Comparison of ENCODE assay signal across 16 cellular contexts in genomic region chr3:87332789-87333188, GRCh38. TPM values are rescaled to one million over a fixed set of nuclear protein-coding genes. Genes with fewer than 3 reads are reported as not detected.
DNase-seq lines count a peak whose midpoint lies in the region; ATAC-seq, FAIRE-seq and TF ChIP-seq lines count a peak whose summit lies in the region.
"Had no signal": no experiment of that assay in that cellular context is flagged by ENCODE, and none has a peak within 500 bp of the region (broad histone marks: within the 10 kb centered on the region; RNA-seq: fewer than 3 reads in every experiment).

No MANE protein-coding gene starts in this region.

- H4K20me1 ChIP-seq in astrocyte (ENCODE audit: insufficient read depth, low read length) (no peaks in the 10 kb centered on the region), osteoblast (ENCODE audit: insufficient read depth, low read length) (no peaks in the 10 kb centered on the region)

- no peaks in the 10 kb centered on the region for H3K79me2 ChIP-seq in astrocyte (ENCODE audit: insufficient read depth, low read length)
- no peaks in the 10 kb centered on the region for H3K79me2 ChIP-seq in osteoblast (ENCODE audit: insufficient read depth, low read length)

- H3K27me3 ChIP-seq in astrocyte (ENCODE audit: insufficient read depth, low read length): no peaks in the 10 kb centered on the region
- H3K27me3 ChIP-seq in osteoblast (ENCODE audit: insufficient read depth, low read length): no peaks in the 10 kb centered on the region
- H3K27me3 ChIP-seq: foreskin keratinocyte, neural progenitor cell, suprapubic skin had no signal

- H3K36me3 ChIP-seq in astrocyte (ENCODE audit: insufficient read depth, low read length) (no peaks in the 10 kb centered on the region), osteoblast (ENCODE audit: insufficient read depth, low read length) (no peaks in the 10 kb centered on the region)
- H3K36me3 ChIP-seq: neural progenitor cell, suprapubic skin had no signal

- no peaks in the 10 kb centered on the region for H3K27me3 Mint-ChIP-seq in astrocyte (ENCODE audit: low read depth, unreplicated experiment)
- H3K27me3 Mint-ChIP-seq: dendritic cell treated with granulocyte-macrophage colony-stimulating factor and Interleukin-4, amounts not matched to agents 40 ng/mL and 50 ng/mL, for 4 days had no signal

- no peaks in the 10 kb centered on the region for H3K36me3 Mint-ChIP-seq in astrocyte (ENCODE audit: low read depth, unreplicated experiment)
- H3K36me3 Mint-ChIP-seq: neural progenitor cell had no signal

- peak overlapping the region; percentile 25 for H2AFZ ChIP-seq in astrocyte (ENCODE audit: low read depth, low read length)
- peak overlapping the region; percentile 28 for H2AFZ ChIP-seq in osteoblast (ENCODE audit: low read length)
- H2AFZ ChIP-seq: neural progenitor cell had no signal

- H3K4me3 Mint-ChIP-seq in astrocyte (ENCODE audit: unreplicated experiment): no peak overlapping the region
- H3K4me3 Mint-ChIP-seq: dendritic cell treated with granulocyte-macrophage colony-stimulating factor and Interleukin-4, amounts not matched to agents 40 ng/mL and 50 ng/mL, for 4 days; neural progenitor cell had no signal

- no peaks in the 10 kb centered on the region for H3K9me3 ChIP-seq in astrocyte (ENCODE audit: insufficient read depth, low read depth, low read length)
- H3K9me3 ChIP-seq in osteoblast (ENCODE audit: low read depth, low read length): no peaks in the 10 kb centered on the region
- H3K9me3 ChIP-seq: suprapubic skin had no signal

- H3K9me3 Mint-ChIP-seq in astrocyte (ENCODE audit: unreplicated experiment): no peaks in the 10 kb centered on the region
- H3K9me3 Mint-ChIP-seq: dendritic cell treated with granulocyte-macrophage colony-stimulating factor and Interleukin-4, amounts not matched to agents 40 ng/mL and 50 ng/mL, for 4 days; neural progenitor cell had no signal

- peaks cover 11% of the 10 kb centered on the region for H3K4me1 Mint-ChIP-seq in astrocyte (ENCODE audit: low read depth, unreplicated experiment)
- H3K4me1 Mint-ChIP-seq: neural progenitor cell had no signal

- no peak for DNase-seq in astrocyte (ENCODE audit: low read depth)
- no peak for DNase-seq in osteoblast (ENCODE audit: insufficient read length, low spot score, missing footprints)
- no peak for DNase-seq in NCI-H146 treated with DMSO at 0.1 percent for 48 hours (lab: John Stamatoyannopoulos, UW; ENCODE audit: unreplicated experiment)
- no peak for DNase-seq in stimulated activated naive CD4-positive, alpha-beta T cell (lab: John Stamatoyannopoulos, UW)
- DNase-seq: GOT3; NCI-H2081 treated with DMSO at 0.1 percent for 48 hours; NCI-H510A; stimulated activated CD4-positive, alpha-beta T cell treated with anti-CD3 and anti-CD28 coated beads, Interleukin-12 subunit alpha, Interleukin-12 subunit beta, amount 100 ng/mL, for 4 hours; stimulated activated CD8-positive, alpha-beta memory T cell treated with anti-CD3 and anti-CD28 coated beads, Interleukin-4, amount 100 ng/mL, for 48 hours had no signal

- peak overlapping the region; percentile 5 for H3K9ac ChIP-seq in astrocyte (ENCODE audit: low read length)
- H3K9ac ChIP-seq: neural progenitor cell had no signal

- no peak for FAIRE-seq in astrocyte (lab: Jason Lieb, UNC)

- peak overlapping the region; percentile 79 for H3K27ac Mint-ChIP-seq in astrocyte (ENCODE audit: unreplicated experiment)
- H3K27ac Mint-ChIP-seq: dendritic cell treated with granulocyte-macrophage colony-stimulating factor and Interleukin-4, amounts not matched to agents 40 ng/mL and 50 ng/mL, for 4 days; neural progenitor cell had no signal

- ATAC-seq in HG02759 (IDR thresholded peaks at IDR 0.05; ENCODE audit: unreplicated experiment) (peak; percentile 17), GM21423 (IDR thresholded peaks at IDR 0.05; ENCODE audit: unreplicated experiment) (no peak)

- H3K4me1 ChIP-seq in astrocyte (ENCODE audit: insufficient read depth, low read length): peaks cover 14% of the 10 kb centered on the region
- H3K4me1 ChIP-seq in osteoblast (ENCODE audit: insufficient read depth, low read length): peaks cover 17% of the 10 kb centered on the region
- H3K4me1 ChIP-seq: foreskin keratinocyte, neural progenitor cell, suprapubic skin had no signal

- no peak overlapping the region for H3K4me3 ChIP-seq in astrocyte (ENCODE audit: insufficient read depth, low read depth, low read length)
- H3K4me3 ChIP-seq in osteoblast (ENCODE audit: insufficient read depth, low read length): no peak overlapping the region
- H3K4me3 ChIP-seq: neural progenitor cell, suprapubic skin had no signal

- TF ChIP-seq CTCF in C4-2B (conservative IDR thresholded peaks at IDR 0.05) (no peak), astrocyte (IDR thresholded peaks at IDR 0.05; ENCODE audit: insufficient read depth, low read depth, low read length) (no peak), osteoblast (IDR thresholded peaks at IDR 0.05; ENCODE audit: extremely low read depth, low read depth, low read length) (no peak)

- peak overlapping the region; percentile 69 for H3K4me2 ChIP-seq in astrocyte (ENCODE audit: low read length)
- peak overlapping the region; percentile 38 for H3K4me2 ChIP-seq in osteoblast (ENCODE audit: insufficient read depth, low read length)
- H3K4me2 ChIP-seq: neural progenitor cell had no signal

- H3K27ac ChIP-seq in C4-2B (peak overlapping the region; percentile 70; the same call in 1 of the 2 replicates), astrocyte (ENCODE audit: low read depth, low read length) (peak overlapping the region; percentile 69), osteoblast (ENCODE audit: low read depth, low read length) (peak overlapping the region; percentile 82)
- H3K27ac ChIP-seq: foreskin keratinocyte, neural progenitor cell, suprapubic skin had no signal

RNA-seq across cellular contexts. Expression of gene POU1F1, which starts 56.4 kb away (rescaled TPM):
- total RNA-seq in astrocyte: not detected in 2 replicates
- not detected in 2 replicates for total RNA-seq in osteoblast
- total RNA-seq: foreskin keratinocyte, suprapubic skin had no signal
